In the genomic region with DNA sequence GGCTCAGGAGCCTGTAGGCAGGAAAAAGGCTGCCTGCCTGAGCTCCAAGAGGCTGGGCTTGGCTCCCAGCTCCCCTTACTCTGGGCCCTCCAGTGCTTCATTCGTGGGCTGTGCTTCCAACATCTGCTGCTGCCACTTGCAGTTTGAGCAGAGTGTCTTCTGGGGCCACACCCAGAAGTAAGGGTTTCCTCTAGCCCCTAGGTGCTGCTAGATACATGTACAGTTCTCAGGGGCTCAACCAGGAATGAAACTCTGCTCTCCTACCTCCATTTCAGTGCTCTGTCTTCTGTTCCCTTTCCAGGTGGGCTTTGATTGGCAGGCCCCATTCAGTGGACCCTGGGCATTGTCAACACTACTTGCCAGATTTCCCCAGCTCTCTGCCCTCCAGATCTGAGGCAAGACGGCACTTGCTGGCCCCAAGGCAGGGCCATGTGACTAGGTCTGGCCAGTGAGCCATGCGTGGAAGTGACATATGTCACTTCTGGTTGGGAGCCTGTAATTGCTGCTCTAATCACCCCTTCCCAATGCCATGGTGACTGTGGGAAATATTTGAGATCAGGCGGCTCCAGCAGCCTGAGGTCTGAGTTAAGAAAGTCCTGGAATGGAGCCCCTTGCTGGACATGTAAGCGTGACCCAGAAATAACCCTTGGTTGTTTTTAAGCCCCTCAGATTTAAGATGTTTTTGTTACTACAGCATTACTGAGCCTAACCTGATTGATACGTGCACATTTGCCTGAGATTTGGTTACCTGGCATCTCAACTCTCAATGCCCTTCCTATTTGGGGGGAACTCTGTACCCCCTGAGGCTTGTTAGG, we compare ENCODE assay signal across 10 cellular contexts. TPM values are rescaled to one million over a fixed set of nuclear protein-coding genes. Genes with fewer than 3 reads are reported as not detected.
DNase-seq lines count a peak whose midpoint lies in the region; ATAC-seq and TF ChIP-seq lines count a peak whose summit lies in the region.
"Had no signal": no experiment of that assay in that cellular context is flagged by ENCODE, and none has a peak within 500 bp of the region (broad histone marks: within the 10 kb centered on the region; RNA-seq: fewer than 3 reads in every experiment).

No MANE protein-coding gene starts in this region.

- no peaks in the 10 kb centered on the region for H3K27me3 ChIP-seq in CD8-positive, alpha-beta memory T cell (ENCODE audit: insufficient read depth, low read length, poor library complexity, severe bottlenecking)
- H3K27me3 ChIP-seq in CD4-positive, alpha-beta T cell (ENCODE audit: control insufficient read depth, insufficient read depth, low read length) = no peaks in the 10 kb centered on the region

- no peaks in the 10 kb centered on the region for H3K36me3 Mint-ChIP-seq in CD8-positive, alpha-beta memory T cell
- H3K36me3 Mint-ChIP-seq in glutamatergic neuron (ENCODE audit: unreplicated experiment) = no peaks in the 10 kb centered on the region
- H3K36me3 Mint-ChIP-seq in CD4-positive, alpha-beta T cell (ENCODE audit: low read depth) = no peaks in the 10 kb centered on the region
- no peaks in the 10 kb centered on the region for H3K36me3 Mint-ChIP-seq in activated naive CD8-positive, alpha-beta T cell treated with anti-CD3 and anti-CD28 coated beads, Interleukin-2, amount 50 U/mL, for 24 hours (ENCODE audit: low read depth)

- H3K4me1 ChIP-seq in CD8-positive, alpha-beta memory T cell (ENCODE audit: insufficient read depth, low read length) = no peaks in the 10 kb centered on the region

- H3K9me3 Mint-ChIP-seq in CD8-positive, alpha-beta memory T cell = no peaks in the 10 kb centered on the region
- peaks cover 4% of the 10 kb centered on the region for H3K9me3 Mint-ChIP-seq in glutamatergic neuron (ENCODE audit: unreplicated experiment)
- no peaks in the 10 kb centered on the region for H3K9me3 Mint-ChIP-seq in CD4-positive, alpha-beta T cell
- no peaks in the 10 kb centered on the region for H3K9me3 Mint-ChIP-seq in activated naive CD8-positive, alpha-beta T cell treated with anti-CD3 and anti-CD28 coated beads, Interleukin-2, amount 50 U/mL, for 24 hours
- H3K9me3 Mint-ChIP-seq: dendritic cell treated with granulocyte-macrophage colony-stimulating factor and Interleukin-4, amounts not matched to agents 40 ng/mL and 50 ng/mL, for 4 days had no signal

- no peak for DNase-seq in CD8-positive, alpha-beta memory T cell
- DNase-seq in NCI-H69 (lab: John Stamatoyannopoulos, UW) = peak; percentile 10
- DNase-seq in glutamatergic neuron = no peak
- no peak for DNase-seq in CD4-positive, alpha-beta T cell
- DNase-seq in kidney glomerular epithelial cell (lab: John Stamatoyannopoulos, UW) = no peak
- DNase-seq in activated naive CD8-positive, alpha-beta T cell treated with anti-CD3 and anti-CD28 coated beads, Interleukin-2, amount 50 U/mL, for 24 hours = no peak
- DNase-seq: DND-41 had no signal

- CTCF ChIA-PET in CD8-positive, alpha-beta memory T cell (lab: Charles Lee) = interaction anchor here (1.0 kb wide), 1 partner anchor 347 kb away, joined by 3 read pairs; no protein-coding TSS in a partner anchor
- CTCF ChIA-PET in CD4-positive, alpha-beta T cell (lab: Charles Lee) = no interaction called here

- H3K36me3 ChIP-seq in CD8-positive, alpha-beta memory T cell (ENCODE audit: insufficient read depth, low read length) = no peaks in the 10 kb centered on the region

- peaks cover 9 to 18% of the 10 kb centered on the region in 2 donors for H3K27me3 Mint-ChIP-seq in CD8-positive, alpha-beta memory T cell
- no peaks in the 10 kb centered on the region for H3K27me3 Mint-ChIP-seq in glutamatergic neuron (ENCODE audit: unreplicated experiment)
- peaks cover 9% of the 10 kb centered on the region for H3K27me3 Mint-ChIP-seq in CD4-positive, alpha-beta T cell
- no peaks in the 10 kb centered on the region for H3K27me3 Mint-ChIP-seq in activated naive CD8-positive, alpha-beta T cell treated with anti-CD3 and anti-CD28 coated beads, Interleukin-2, amount 50 U/mL, for 24 hours
- H3K27me3 Mint-ChIP-seq: dendritic cell treated with granulocyte-macrophage colony-stimulating factor and Interleukin-4, amounts not matched to agents 40 ng/mL and 50 ng/mL, for 4 days had no signal

- no peak overlapping the region for H3K27ac Mint-ChIP-seq in CD8-positive, alpha-beta memory T cell
- peak overlapping the region; percentile 25 for H3K27ac Mint-ChIP-seq in glutamatergic neuron (ENCODE audit: unreplicated experiment)
- no peak overlapping the region for H3K27ac Mint-ChIP-seq in CD4-positive, alpha-beta T cell
- H3K27ac Mint-ChIP-seq in activated naive CD8-positive, alpha-beta T cell treated with anti-CD3 and anti-CD28 coated beads, Interleukin-2, amount 50 U/mL, for 24 hours = no peak overlapping the region
- H3K27ac Mint-ChIP-seq: dendritic cell treated with granulocyte-macrophage colony-stimulating factor and Interleukin-4, amounts not matched to agents 40 ng/mL and 50 ng/mL, for 4 days had no signal

- POLR2A ChIA-PET in CD8-positive, alpha-beta memory T cell (lab: Charles Lee) = no interaction called here
- POLR2A ChIA-PET in CD4-positive, alpha-beta T cell (lab: Charles Lee) = no interaction called here

- H3K4me1 Mint-ChIP-seq in CD8-positive, alpha-beta memory T cell = peaks cover 0 to 6% (median 0%) of the 10 kb centered on the region in 3 donors
- peaks cover 21% of the 10 kb centered on the region for H3K4me1 Mint-ChIP-seq in glutamatergic neuron (ENCODE audit: low read depth, unreplicated experiment)
- no peaks in the 10 kb centered on the region for H3K4me1 Mint-ChIP-seq in CD4-positive, alpha-beta T cell (ENCODE audit: low read depth)
- no peaks in the 10 kb centered on the region for H3K4me1 Mint-ChIP-seq in activated naive CD8-positive, alpha-beta T cell treated with anti-CD3 and anti-CD28 coated beads, Interleukin-2, amount 50 U/mL, for 24 hours

- ATAC-seq in GM21360 (IDR thresholded peaks at IDR 0.05; ENCODE audit: unreplicated experiment) (peak; percentile 72), HG02642 (IDR thresholded peaks at IDR 0.05; ENCODE audit: poor library complexity, unreplicated experiment) (no peak)
- ATAC-seq in CD4-positive, alpha-beta T cell (ENCODE audit: poor library complexity) = no peak
- ATAC-seq in activated naive CD8-positive, alpha-beta T cell treated with anti-CD3 and anti-CD28 coated beads, Interleukin-2, amount 50 U/mL, for 24 hours = no peak

- no peaks in the 10 kb centered on the region for H3K9me3 ChIP-seq in CD8-positive, alpha-beta memory T cell (ENCODE audit: low read length)
- H3K9me3 ChIP-seq in CD4-positive, alpha-beta T cell (ENCODE audit: control insufficient read depth, low read length) = no peaks in the 10 kb centered on the region

- no peak overlapping the region for H3K4me3 ChIP-seq in CD8-positive, alpha-beta memory T cell (ENCODE audit: low read length)

- TF ChIP-seq CTCF in glutamatergic neuron (IDR thresholded peaks at IDR 0.05; ENCODE audit: partially characterized antibody, unreplicated experiment) = no peak
- TF ChIP-seq CTCF in CD4-positive, alpha-beta T cell (IDR thresholded peaks at IDR 0.05) = no peak

- peak overlapping the region; percentile 38 for H3K27ac ChIP-seq in CD8-positive, alpha-beta memory T cell (ENCODE audit: low read depth, low read length)
- no peak overlapping the region for H3K27ac ChIP-seq in CD4-positive, alpha-beta T cell (ENCODE audit: low read depth, low read length)

- intact Hi-C loops in CD4-positive, alpha-beta T cell (cut with DNase I, micrococcal nuclease) = no loop called here

- no peak overlapping the region for H3K4me3 Mint-ChIP-seq in CD8-positive, alpha-beta memory T cell
- H3K4me3 Mint-ChIP-seq in glutamatergic neuron (ENCODE audit: unreplicated experiment) = no peak overlapping the region
- H3K4me3 Mint-ChIP-seq in CD4-positive, alpha-beta T cell = no peak overlapping the region
- H3K4me3 Mint-ChIP-seq in activated naive CD8-positive, alpha-beta T cell treated with anti-CD3 and anti-CD28 coated beads, Interleukin-2, amount 50 U/mL, for 24 hours = no peak overlapping the region
- H3K4me3 Mint-ChIP-seq: dendritic cell treated with granulocyte-macrophage colony-stimulating factor and Interleukin-4, amounts not matched to agents 40 ng/mL and 50 ng/mL, for 4 days had no signal

RNA-seq across cellular contexts. Expression of a gene that starts 9.4 kb away (rescaled TPM):
- total RNA-seq in CD8-positive, alpha-beta memory T cell = 10 to 100 TPM; 23.0 to 25.1 TPM
- 17.1 TPM for polyA plus RNA-seq in CD8-positive, alpha-beta memory T cell
- total RNA-seq in glutamatergic neuron (ENCODE audit: unreplicated experiment) = 62.7 TPM
- 10 to 100 TPM; 20.6 to 20.9 TPM for total RNA-seq in CD4-positive, alpha-beta T cell
